Comparison of ENCODE assay signal across 27 cellular contexts in genomic region chrX:49264460-49264859, GRCh38. TPM values are rescaled to one million over a fixed set of nuclear protein-coding genes. Genes with fewer than 3 reads are reported as not detected.
A peak's percentile ranks its signal among the peaks of the same experiment; 100 is the strongest.
DNase-seq lines count a peak whose midpoint lies in the region; ATAC-seq and TF ChIP-seq lines count a peak whose summit lies in the region.
"Had no signal": no experiment of that assay in that cellular context is flagged by ENCODE, and none has a peak within 500 bp of the region (broad histone marks: within the 10 kb centered on the region; RNA-seq: fewer than 3 reads in every experiment).

A gene with protein sequence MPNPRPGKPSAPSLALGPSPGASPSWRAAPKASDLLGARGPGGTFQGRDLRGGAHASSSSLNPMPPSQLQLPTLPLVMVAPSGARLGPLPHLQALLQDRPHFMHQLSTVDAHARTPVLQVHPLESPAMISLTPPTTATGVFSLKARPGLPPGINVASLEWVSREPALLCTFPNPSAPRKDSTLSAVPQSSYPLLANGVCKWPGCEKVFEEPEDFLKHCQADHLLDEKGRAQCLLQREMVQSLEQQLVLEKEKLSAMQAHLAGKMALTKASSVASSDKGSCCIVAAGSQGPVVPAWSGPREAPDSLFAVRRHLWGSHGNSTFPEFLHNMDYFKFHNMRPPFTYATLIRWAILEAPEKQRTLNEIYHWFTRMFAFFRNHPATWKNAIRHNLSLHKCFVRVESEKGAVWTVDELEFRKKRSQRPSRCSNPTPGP (minus strand): TSS chrX:49264710. CDS start chrX:49258505, 6,205 bp downstream.

- peaks cover 0 to 7% of the 10 kb centered on the region in 2 donors for H3K36me3 Mint-ChIP-seq in CD4-positive, alpha-beta memory T cell
- H3K36me3 Mint-ChIP-seq in activated CD8-positive, alpha-beta T cell treated with anti-CD3 and anti-CD28 coated beads for 36 hours (ENCODE audit: low read depth) = peaks cover 14% of the 10 kb centered on the region
- peaks cover 9% of the 10 kb centered on the region for H3K36me3 Mint-ChIP-seq in central memory CD8-positive, alpha-beta T cell (ENCODE audit: insufficient read depth)

- POLR2A ChIA-PET in activated CD8-positive, alpha-beta memory T cell treated with anti-CD3 and anti-CD28 coated beads for 36 hours (lab: Charles Lee) = interaction anchor here (0.9 kb wide), 1 partner anchor 8 kb away, joined by 12 read pairs; no protein-coding TSS in a partner anchor
- POLR2A ChIA-PET in CD4-positive, alpha-beta memory T cell (lab: Charles Lee; ENCODE audit: partially characterized antibody) = interaction anchor here (0.9 to 2.1 kb wide), 3 partner anchors 8 to 74 kb away, joined by 3 to 12 read pairs (median 3); no protein-coding TSS in a partner anchor
- POLR2A ChIA-PET in activated CD8-positive, alpha-beta T cell treated with anti-CD3 and anti-CD28 coated beads for 36 hours (lab: Charles Lee) = interaction anchor here (1.7 to 2.1 kb wide), 3 partner anchors 9 to 14 kb away, joined by 4 to 11 read pairs (median 5); no protein-coding TSS in a partner anchor

- H3K27ac Mint-ChIP-seq in CD4-positive, alpha-beta memory T cell = peak within 1 kb of the TSS in 6 of 7 donors; percentile 18 to 86 (median 66)
- peak within 1 kb of the TSS; percentile 84 for H3K27ac Mint-ChIP-seq in activated CD8-positive, alpha-beta T cell treated with anti-CD3 and anti-CD28 coated beads for 36 hours
- H3K27ac Mint-ChIP-seq in central memory CD8-positive, alpha-beta T cell (ENCODE audit: low read depth) = peak within 1 kb of the TSS; percentile 78
- H3K27ac Mint-ChIP-seq: dendritic cell treated with granulocyte-macrophage colony-stimulating factor and Interleukin-4, amounts not matched to agents 40 ng/mL and 50 ng/mL, for 4 days; nephron had no signal

- H3K9me3 ChIP-seq in CD4-positive, alpha-beta memory T cell (ENCODE audit: control insufficient read depth in 1 of 2, low read length in 2 of 2) = no peaks in the 10 kb centered on the region
- H3K9me3 ChIP-seq: BE2C, pancreas, SK-N-SH, stomach, tibial artery had no signal

- ATAC-seq in activated CD8-positive, alpha-beta T cell treated with anti-CD3 and anti-CD28 coated beads for 36 hours = no peak
- ATAC-seq in central memory CD8-positive, alpha-beta T cell (replicated peaks; ENCODE audit: extremely low read depth, poor library complexity, severe bottlenecking) = no peak
- no peak for ATAC-seq in HG02571 (IDR thresholded peaks at IDR 0.05; ENCODE audit: unreplicated experiment)
- ATAC-seq in HG03442 (IDR thresholded peaks at IDR 0.05; ENCODE audit: unreplicated experiment) = no peak
- ATAC-seq: pancreas, right cardiac atrium had no signal

- H3K4me3 ChIP-seq in CD4-positive, alpha-beta memory T cell (ENCODE audit: low read length in 2 of 2) = no peak within 1 kb of the TSS
- H3K4me3 ChIP-seq: cardiac muscle cell, pancreas, stomach, tibial artery had no signal

- H3K27ac ChIP-seq in CD4-positive, alpha-beta memory T cell (ENCODE audit: low read depth, low read length) = no peak within 1 kb of the TSS
- H3K27ac ChIP-seq: cardiac muscle cell, pancreas, stomach, tibial artery had no signal

- H3K27me3 Mint-ChIP-seq in CD4-positive, alpha-beta memory T cell = peaks cover 0 to 1% of the 10 kb centered on the region in 2 donors
- no peaks in the 10 kb centered on the region for H3K27me3 Mint-ChIP-seq in activated CD8-positive, alpha-beta T cell treated with anti-CD3 and anti-CD28 coated beads for 36 hours
- no peaks in the 10 kb centered on the region for H3K27me3 Mint-ChIP-seq in central memory CD8-positive, alpha-beta T cell

- peaks cover 0 to 3% (median 0%) of the 10 kb centered on the region in 8 donors for H3K9me3 Mint-ChIP-seq in CD4-positive, alpha-beta memory T cell
- no peaks in the 10 kb centered on the region for H3K9me3 Mint-ChIP-seq in activated CD8-positive, alpha-beta T cell treated with anti-CD3 and anti-CD28 coated beads for 36 hours
- no peaks in the 10 kb centered on the region for H3K9me3 Mint-ChIP-seq in central memory CD8-positive, alpha-beta T cell
- H3K9me3 Mint-ChIP-seq: dendritic cell treated with granulocyte-macrophage colony-stimulating factor and Interleukin-4, amounts not matched to agents 40 ng/mL and 50 ng/mL, for 4 days had no signal

- peaks cover 20% of the 10 kb centered on the region for H3K4me1 ChIP-seq in CD4-positive, alpha-beta memory T cell (ENCODE audit: insufficient read depth, low read length)
- H3K4me1 ChIP-seq: BE2C, pancreas, stomach had no signal

- H3K4me3 Mint-ChIP-seq in CD4-positive, alpha-beta memory T cell = peak within 1 kb of the TSS; percentile 47 to 77 (median 58)
- peak within 1 kb of the TSS; percentile 77 for H3K4me3 Mint-ChIP-seq in activated CD8-positive, alpha-beta T cell treated with anti-CD3 and anti-CD28 coated beads for 36 hours
- peak within 1 kb of the TSS; percentile 68 for H3K4me3 Mint-ChIP-seq in central memory CD8-positive, alpha-beta T cell
- H3K4me3 Mint-ChIP-seq: dendritic cell treated with granulocyte-macrophage colony-stimulating factor and Interleukin-4, amounts not matched to agents 40 ng/mL and 50 ng/mL, for 4 days had no signal

- no peaks in the 10 kb centered on the region for H3K27me3 ChIP-seq in CD4-positive, alpha-beta memory T cell (ENCODE audit: insufficient read depth, low read length)
- H3K27me3 ChIP-seq: BE2C, cardiac muscle cell, pancreas, tibial artery had no signal

- H3K36me3 ChIP-seq in CD4-positive, alpha-beta memory T cell (ENCODE audit: insufficient read depth, low read length) = no peaks in the 10 kb centered on the region
- H3K36me3 ChIP-seq: BE2C, cardiac muscle cell, pancreas, stomach, tibial artery had no signal

- CTCF ChIA-PET in activated CD8-positive, alpha-beta memory T cell treated with anti-CD3 and anti-CD28 coated beads for 36 hours (lab: Charles Lee) = interaction anchor here (0.6 kb wide), 1 partner anchor 342 kb away, joined by 3 read pairs; no protein-coding TSS in a partner anchor
- CTCF ChIA-PET in CD4-positive, alpha-beta memory T cell (lab: Charles Lee; ENCODE audit: partially characterized antibody) = no interaction called here
- CTCF ChIA-PET in activated CD8-positive, alpha-beta T cell treated with anti-CD3 and anti-CD28 coated beads for 36 hours (lab: Charles Lee) = interaction anchor here (0.7 to 2.2 kb wide), 3 partner anchors 8 to 121 kb away, joined by 3 to 7 read pairs (median 4); no protein-coding TSS in a partner anchor

- DNase-seq in activated CD8-positive, alpha-beta memory T cell treated with anti-CD3 and anti-CD28 coated beads, Interleukin-2, amount 50 U/mL, for 48 hours = no peak
- DNase-seq in CD4-positive, alpha-beta memory T cell = no peak
- DNase-seq in activated CD8-positive, alpha-beta T cell treated with anti-CD3 and anti-CD28 coated beads for 36 hours = peak; percentile 46
- DNase-seq in central memory CD8-positive, alpha-beta T cell (ENCODE audit: low spot score in 2 of 2) = no peak
- DNase-seq in cerebellum (ENCODE audit: low spot score) = no peak
- DNase-seq: activated CD4-positive, alpha-beta T cell treated with anti-CD3 and anti-CD28 coated beads for 48 hours; aorta; BE2C; Calu3; GOT3; midbrain; NCI-H1105 treated with DMSO at 0.1 percent for 48 hours; NCI-H2029 treated with DMSO at 0.1 percent for 48 hours; NCI-H2227 treated with DMSO at 0.1 percent for 48 hours; right cardiac atrium; SK-N-SH; stimulated activated CD4-positive, alpha-beta T cell treated with anti-CD3 and anti-CD28 coated beads, Interleukin-4, amount 100 ng/mL, for 4 hours; stomach had no signal

- intact Hi-C loops in CD4-positive, alpha-beta memory T cell (cut with micrococcal nuclease) = loop anchor here (10.0 kb wide), 1 partner anchor 190 kb away; the partner anchor contains the start of genes PRAF2 and WDR45
- intact Hi-C loops in activated CD8-positive, alpha-beta T cell treated with anti-CD3 and anti-CD28 coated beads for 36 hours (cut with micrococcal nuclease) = no loop called here

- TF ChIP-seq CTCF in activated CD8-positive, alpha-beta T cell treated with anti-CD3 and anti-CD28 coated beads for 36 hours (IDR thresholded peaks at IDR 0.05) = no peak

- peaks cover 12 to 51% (median 23%) of the 10 kb centered on the region in 4 donors for H3K4me1 Mint-ChIP-seq in CD4-positive, alpha-beta memory T cell
- peaks cover 52% of the 10 kb centered on the region for H3K4me1 Mint-ChIP-seq in activated CD8-positive, alpha-beta T cell treated with anti-CD3 and anti-CD28 coated beads for 36 hours (ENCODE audit: low read depth)
- peaks cover 24% of the 10 kb centered on the region for H3K4me1 Mint-ChIP-seq in central memory CD8-positive, alpha-beta T cell

RNA-seq across cellular contexts. Expression of the gene that starts here (rescaled TPM):
- total RNA-seq in activated CD8-positive, alpha-beta memory T cell treated with anti-CD3 and anti-CD28 coated beads for 36 hours = 10 to 100 TPM; 13.0 TPM
- total RNA-seq in CD4-positive, alpha-beta memory T cell = 1 to 10 TPM; 3.5 to 4.3 TPM
- 1 to 10 TPM in 1 of 2 donors, under 1 TPM in 1; 1.00 to 2.2 TPM for polyA plus RNA-seq in CD4-positive, alpha-beta memory T cell
- total RNA-seq in activated CD8-positive, alpha-beta T cell treated with anti-CD3 and anti-CD28 coated beads for 36 hours = 10 to 100 TPM; 22.3 to 23.5 TPM
- total RNA-seq in cerebellum = not detected
- total RNA-seq: HT-29, stomach had no signal
- polyA plus RNA-seq: aorta had no signal
